ENCODE assay signal across 14 cellular contexts in genomic region chr6:112145080-112145573, GRCh38. TPM values are rescaled to one million over a fixed set of nuclear protein-coding genes. Genes with fewer than 3 reads are reported as not detected.
A peak's percentile ranks its signal among the peaks of the same experiment; 100 is the strongest.
DNase-seq lines count a peak whose midpoint lies in the region; ATAC-seq and TF ChIP-seq lines count a peak whose summit lies in the region.
"Had no signal": no experiment of that assay in that cellular context is flagged by ENCODE, and none has a peak within 500 bp of the region (broad histone marks: within the 10 kb centered on the region; RNA-seq: fewer than 3 reads in every experiment).

No MANE protein-coding gene starts in this region.

- no peak overlapping the region for H3K4me3 Mint-ChIP-seq in stimulated activated naive CD8-positive, alpha-beta T cell treated with anti-CD3 and anti-CD28 coated beads, Interleukin-15, amount 100 ng/mL, for 72 hours
- H3K4me3 Mint-ChIP-seq: activated naive CD4-positive, alpha-beta T cell treated with anti-CD3 and anti-CD28 coated beads, Interleukin-2, amount 10 ng/mL, durations not matched to agents 7 days and 5 days had no signal

- WGBS in iPS DF 6.9 (ENCODE audit: insufficient coverage, insufficient read length): no CpG with 5 or more reads among the region's 10 CpGs

- POLR2A ChIA-PET in PC-3 (lab: Charles Lee; ENCODE audit: unreplicated experiment): no interaction called here

- no peak for TF ChIP-seq CTCF in PC-3 (conservative IDR thresholded peaks at IDR 0.05; ENCODE audit: low read depth, low read length)

- H3K36me3 ChIP-seq in iPS DF 6.9 (ENCODE audit: control insufficient read depth, insufficient read depth, low read length) (no peaks in the 10 kb centered on the region), PC-3 (ENCODE audit: low read depth, low read length) (no peaks in the 10 kb centered on the region)

- H3F3A ChIP-seq in PC-3 (ENCODE audit: low read length, unreplicated experiment): no peaks in the 10 kb centered on the region

- H3K27ac Mint-ChIP-seq in stimulated activated naive CD8-positive, alpha-beta T cell treated with anti-CD3 and anti-CD28 coated beads, Interleukin-15, amount 100 ng/mL, for 72 hours: no peak overlapping the region
- H3K27ac Mint-ChIP-seq: activated naive CD4-positive, alpha-beta T cell treated with anti-CD3 and anti-CD28 coated beads, Interleukin-2, amount 10 ng/mL, durations not matched to agents 7 days and 5 days had no signal

- peak; percentile 28 for ATAC-seq in stimulated activated naive CD8-positive, alpha-beta T cell treated with anti-CD3 and anti-CD28 coated beads, Interleukin-15, Interleukin-2, amounts not matched to agents 100 U/mL and 50 U/mL, for 24 hours
- no peak for ATAC-seq in stimulated activated naive CD8-positive, alpha-beta T cell treated with anti-CD3 and anti-CD28 coated beads, Interleukin-15, amount 100 ng/mL, for 72 hours
- ATAC-seq in HG03139 (IDR thresholded peaks at IDR 0.05; ENCODE audit: unreplicated experiment) (no peak), PC-3 (no peak)

- H3K4me1 ChIP-seq in iPS DF 6.9 (ENCODE audit: control insufficient read depth, insufficient read depth, low read length) (no peaks in the 10 kb centered on the region), PC-3 (ENCODE audit: insufficient read depth, low read length) (no peaks in the 10 kb centered on the region)
- H3K4me1 ChIP-seq: thyroid gland had no signal

- no peak for DNase-seq in stimulated activated naive CD8-positive, alpha-beta T cell treated with anti-CD3 and anti-CD28 coated beads, Interleukin-15, Interleukin-2, amounts not matched to agents 100 U/mL and 50 U/mL, for 24 hours
- DNase-seq in stimulated activated naive CD8-positive, alpha-beta T cell treated with anti-CD3 and anti-CD28 coated beads, Interleukin-15, amount 100 ng/mL, for 72 hours: no peak
- DNase-seq in NCI-H748 treated with DMSO at 0.1 percent for 48 hours (lab: John Stamatoyannopoulos, UW) (peak; percentile 52), iPS DF 6.9 (ENCODE audit: low read depth, low spot score) (peak; percentile 20), T-helper 2 cell (no peak), PC-3 (no peak), HuH-7 (ENCODE audit: low spot score) (no peak)
- DNase-seq: activated CD8-positive, alpha-beta memory T cell treated with anti-CD3 and anti-CD28 coated beads, Interleukin-2, amount 50 U/mL, for 4 hours; activated naive CD4-positive, alpha-beta T cell treated with anti-CD3 and anti-CD28 coated beads, Interleukin-2, amount 10 ng/mL, durations not matched to agents 7 days and 5 days; retina; thyroid gland had no signal

- no peaks in the 10 kb centered on the region for H3K4me1 Mint-ChIP-seq in stimulated activated naive CD8-positive, alpha-beta T cell treated with anti-CD3 and anti-CD28 coated beads, Interleukin-15, amount 100 ng/mL, for 72 hours
- H3K4me1 Mint-ChIP-seq: activated naive CD4-positive, alpha-beta T cell treated with anti-CD3 and anti-CD28 coated beads, Interleukin-2, amount 10 ng/mL, durations not matched to agents 7 days and 5 days had no signal

- no peak overlapping the region for H3K4me2 ChIP-seq in PC-3 (ENCODE audit: low read length)

- H3K9me3 ChIP-seq in iPS DF 6.9 (ENCODE audit: control insufficient read depth, insufficient read depth, low read length): no peaks in the 10 kb centered on the region
- H3K9me3 ChIP-seq in PC-3 (ENCODE audit: low read length): no peaks in the 10 kb centered on the region
- H3K9me3 ChIP-seq: thyroid gland had no signal

- no peaks in the 10 kb centered on the region for H4K20me1 ChIP-seq in PC-3 (ENCODE audit: low read length)

- H3K27ac ChIP-seq in iPS DF 6.9 (ENCODE audit: low read length) (no peak overlapping the region), PC-3 (ENCODE audit: low read length) (no peak overlapping the region)
- H3K27ac ChIP-seq: dorsolateral prefrontal cortex, thyroid gland had no signal

- H3K79me2 ChIP-seq in PC-3 (ENCODE audit: low read length): no peaks in the 10 kb centered on the region

- H3K27me3 ChIP-seq in iPS DF 6.9 (ENCODE audit: control insufficient read depth, insufficient read depth, low read length): no peaks in the 10 kb centered on the region
- H3K27me3 ChIP-seq in PC-3 (ENCODE audit: low read length): no peaks in the 10 kb centered on the region
- H3K27me3 ChIP-seq: dorsolateral prefrontal cortex, thyroid gland had no signal

- H3K4me3 ChIP-seq in iPS DF 6.9 (ENCODE audit: low read length) (no peak overlapping the region), PC-3 (ENCODE audit: low read length) (no peak overlapping the region)
- H3K4me3 ChIP-seq: dorsolateral prefrontal cortex, lung, thyroid gland had no signal

- intact Hi-C loops in PC-3 (cut with micrococcal nuclease): no loop called here

- no peak overlapping the region for H2AFZ ChIP-seq in PC-3 (ENCODE audit: low read length)

- CTCF ChIA-PET in PC-3 (lab: Charles Lee): no interaction called here

- no peaks in the 10 kb centered on the region for H3K9me2 ChIP-seq in PC-3 (replicated peaks; ENCODE audit: low read length)

- H3K9ac ChIP-seq in PC-3 (ENCODE audit: low read length): no peak overlapping the region

- no TSS peak for BruUV-seq in PC-3 (replicated peaks; lab: Mats Ljungman, UMichigan)

- peaks cover 12% of the 10 kb centered on the region for H3K27me3 Mint-ChIP-seq in stimulated activated naive CD8-positive, alpha-beta T cell treated with anti-CD3 and anti-CD28 coated beads, Interleukin-15, amount 100 ng/mL, for 72 hours

- no peaks in the 10 kb centered on the region for H3K9me3 Mint-ChIP-seq in stimulated activated naive CD8-positive, alpha-beta T cell treated with anti-CD3 and anti-CD28 coated beads, Interleukin-15, amount 100 ng/mL, for 72 hours
- H3K9me3 Mint-ChIP-seq: activated naive CD4-positive, alpha-beta T cell treated with anti-CD3 and anti-CD28 coated beads, Interleukin-2, amount 10 ng/mL, durations not matched to agents 7 days and 5 days had no signal

RNA-seq across cellular contexts. Expression of gene FAM229B, which starts 57.7 kb away (rescaled TPM):
- total RNA-seq in PC-3 (2014; rRNA removed): 2.8 and 6.7 TPM in 2 replicates

RNA-seq across cellular contexts. Expression of gene TUBE1, which starts 57.8 kb away (rescaled TPM):
- 9.5 and 9.6 TPM in 2 replicates for total RNA-seq in PC-3 (2014; rRNA removed)

Comparison
In these comparisons a context has a peak if more than half of its experiments do, and no peak if none do; other contexts are left out.
1. DNase-seq: peak in NCI-H748 treated with DMSO at 0.1 percent for 48 hours (single experiment) and iPS DF 6.9 (single experiment); none in stimulated activated naive CD8-positive, alpha-beta T cell treated with anti-CD3 and anti-CD28 coated beads, Interleukin-15, Interleukin-2, amounts not matched to agents 100 U/mL and 50 U/mL, for 24 hours (single experiment), stimulated activated naive CD8-positive, alpha-beta T cell treated with anti-CD3 and anti-CD28 coated beads, Interleukin-15, amount 100 ng/mL, for 72 hours (0 of 2), T-helper 2 cell (0 of 5), PC-3 (single experiment) and HuH-7 (single experiment).